27 cellular contexts compared by ENCODE assay signal in the genomic region with DNA sequence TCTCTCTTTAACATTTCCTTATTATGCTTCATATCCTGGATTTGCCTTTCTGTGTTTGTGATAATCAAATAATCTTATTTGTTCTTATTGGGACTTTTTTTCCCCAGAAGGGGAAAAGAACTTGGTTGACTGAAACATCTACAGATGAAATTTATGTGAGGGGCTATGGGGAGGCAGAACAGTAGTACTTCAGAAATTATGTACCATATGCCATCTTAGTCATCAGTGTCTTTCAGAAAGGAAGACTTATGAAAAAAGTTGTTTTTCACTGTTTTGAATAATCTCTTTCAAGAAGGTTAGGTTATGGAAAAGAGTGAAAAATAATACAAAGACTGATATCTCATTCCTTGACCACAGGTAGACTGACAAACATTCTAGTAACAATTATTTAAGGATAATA.
"Had no signal": no experiment of that assay in that cellular context is flagged by ENCODE, and none has a peak within 500 bp of the region (broad histone marks: within the 10 kb centered on the region; RNA-seq: fewer than 3 reads in every experiment).

No MANE protein-coding gene starts in this region.

- H3K4me1 ChIP-seq: heart left ventricle, right lobe of liver, suprapubic skin, upper lobe of right lung had no signal

- H3K27ac Mint-ChIP-seq: naive thymus-derived CD4-positive, alpha-beta T cell; progenitor cell of endocrine pancreas; stimulated activated memory B cell treated with anti-CD40 and anti-IgM and Interleukin-4, amounts not matched to agents 10 μg/mL and 1 μg/mL and 100 μg/mL, for 72 hours had no signal

- H3K4me3 ChIP-seq: heart left ventricle, ovary, right lobe of liver, suprapubic skin, tibial artery, upper lobe of right lung had no signal

- H3K36me3 ChIP-seq: ovary had no signal

- ATAC-seq: effector memory CD8-positive, alpha-beta T cell; esophagus mucosa; heart left ventricle; left colon; naive thymus-derived CD4-positive, alpha-beta T cell; right lobe of liver; stimulated activated memory B cell treated with anti-CD40 and anti-IgM and Interleukin-4, amounts not matched to agents 10 μg/mL and 1 μg/mL and 100 μg/mL, for 72 hours; upper lobe of right lung had no signal

- FAIRE-seq: endothelial cell of umbilical vein had no signal

- H3K27me3 Mint-ChIP-seq: effector memory CD8-positive, alpha-beta T cell; naive thymus-derived CD4-positive, alpha-beta T cell; progenitor cell of endocrine pancreas; stimulated activated memory B cell treated with anti-CD40 and anti-IgM and Interleukin-4, amounts not matched to agents 10 μg/mL and 1 μg/mL and 100 μg/mL, for 72 hours had no signal

- H3K27me3 ChIP-seq: heart left ventricle, ovary, right lobe of liver, suprapubic skin, tibial artery, upper lobe of right lung had no signal

- H3K4me1 Mint-ChIP-seq: stimulated activated memory B cell treated with anti-CD40 and anti-IgM and Interleukin-4, amounts not matched to agents 10 μg/mL and 1 μg/mL and 100 μg/mL, for 72 hours had no signal

- H3K9me3 ChIP-seq: heart left ventricle, ovary, right lobe of liver, suprapubic skin, tibial artery, upper lobe of right lung had no signal

- H3K9me3 Mint-ChIP-seq: effector memory CD8-positive, alpha-beta T cell; immature natural killer cell; naive thymus-derived CD4-positive, alpha-beta T cell; stimulated activated memory B cell treated with anti-CD40 and anti-IgM and Interleukin-4, amounts not matched to agents 10 μg/mL and 1 μg/mL and 100 μg/mL, for 72 hours had no signal

- H3K4me3 Mint-ChIP-seq: effector memory CD8-positive, alpha-beta T cell; immature natural killer cell; naive thymus-derived CD4-positive, alpha-beta T cell; stimulated activated memory B cell treated with anti-CD40 and anti-IgM and Interleukin-4, amounts not matched to agents 10 μg/mL and 1 μg/mL and 100 μg/mL, for 72 hours had no signal

- H3K27ac ChIP-seq: heart left ventricle, ovary, right lobe of liver, suprapubic skin, tibial artery, upper lobe of right lung had no signal

- DNase-seq: activated CD4-positive, alpha-beta T cell treated with anti-CD3 and anti-CD28 coated beads for 48 hours; activated CD4-positive, CD25-positive, alpha-beta regulatory T cell; activated CD8-positive, alpha-beta memory T cell treated with anti-CD3 and anti-CD28 coated beads for 24 hours; activated gamma-delta T cell treated with Interleukin-2 at 50 U/mL for 16 hours; amygdala; caudate nucleus; cortex of kidney; effector memory CD8-positive, alpha-beta T cell; foreskin fibroblast; heart left ventricle; hypothalamus; immature natural killer cell; kidney; left colon; mammary epithelial cell; midbrain; naive thymus-derived CD4-positive, alpha-beta T cell; ovary; right lobe of liver; stimulated activated CD4-positive, alpha-beta T cell treated with anti-CD3 and anti-CD28 coated beads, Interleukin-2, amount 100 ng/mL, for 48 hours; tibial artery; upper lobe of right lung had no signal
